Comparison of ENCODE assay signal across 8 cellular contexts in the genomic region with DNA sequence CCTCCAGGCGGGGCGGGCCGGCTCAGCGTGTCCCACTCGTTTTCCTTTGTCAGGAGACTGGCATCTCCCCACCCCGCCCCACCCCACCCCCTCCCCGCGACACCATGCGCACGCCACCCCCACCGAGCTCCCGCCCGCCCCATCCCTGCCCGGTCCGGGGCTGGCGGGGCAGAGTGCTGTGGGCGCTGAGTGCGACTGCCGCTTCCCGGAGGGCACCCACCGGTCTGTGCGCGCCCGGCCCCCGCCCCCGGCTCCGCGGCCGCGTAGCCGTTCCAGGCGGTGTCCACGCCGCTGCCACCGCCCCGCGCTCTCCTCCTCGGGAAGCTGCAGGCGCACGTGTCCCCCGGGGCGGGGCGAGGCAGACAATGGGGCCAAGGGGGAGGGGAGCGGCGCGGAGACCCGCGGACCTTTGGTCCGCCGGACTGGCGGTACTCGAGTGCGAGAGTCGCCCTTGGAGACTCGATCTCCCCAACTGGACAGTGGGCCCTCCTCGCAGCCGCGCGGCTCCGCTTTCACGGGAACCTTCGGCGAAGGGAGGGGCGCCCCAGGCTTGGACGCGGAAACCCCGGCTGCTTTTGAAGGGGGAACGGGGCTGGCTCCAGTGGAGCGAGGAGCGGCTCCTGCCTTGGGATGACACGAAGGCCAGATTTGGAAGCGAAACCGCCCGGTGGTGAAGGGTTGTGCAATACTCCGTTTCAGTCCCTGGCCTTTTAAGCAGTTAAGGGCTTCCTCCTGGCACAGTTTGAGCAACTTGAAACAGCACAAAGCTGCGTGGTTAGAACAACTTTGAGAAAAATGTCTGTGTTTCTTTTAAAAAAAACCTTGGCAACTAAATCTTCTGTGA. TPM values are rescaled to one million over a fixed set of nuclear protein-coding genes. Genes with fewer than 3 reads are reported as not detected.
DNase-seq lines count a peak whose midpoint lies in the region; ATAC-seq and TF ChIP-seq lines count a peak whose summit lies in the region.

No MANE protein-coding gene starts in this region.

- no peak for TF ChIP-seq CTCF in GM13977 (IDR thresholded peaks at IDR 0.05; ENCODE audit: extremely low read depth, insufficient read depth, missing control alignments)

- no peaks in the 10 kb centered on the region for H3K36me3 ChIP-seq in rectal smooth muscle tissue (ENCODE audit: control insufficient read depth, insufficient read depth, low read length)

- peak overlapping the region; percentile 71 for H3K4me3 ChIP-seq in rectal smooth muscle tissue (ENCODE audit: low read length)

- H3K27me3 ChIP-seq in rectal smooth muscle tissue (ENCODE audit: control insufficient read depth, insufficient read depth, low read length), result no peaks in the 10 kb centered on the region

- peak; percentile 43 for ATAC-seq in HG02840 (IDR thresholded peaks at IDR 0.05; ENCODE audit: low FRiP score, unreplicated experiment)

- peaks cover 13% of the 10 kb centered on the region for H3K4me1 ChIP-seq in rectal smooth muscle tissue (ENCODE audit: control insufficient read depth, insufficient read depth, low read length)

- DNase-seq in GM13977 (ENCODE audit: low spot score), result peak; percentile 75
- peak; percentile 73 for DNase-seq in NCI-H1417 treated with DMSO at 0.1 percent for 48 hours (lab: John Stamatoyannopoulos, UW)
- peak; percentile 92 for DNase-seq in SW480 (ENCODE audit: low spot score)
- peak in 53 of 58 donors; percentile 51 to 99 (median 89) for DNase-seq in anterior cingulate cortex (lab: John Stamatoyannopoulos, UW)
- peak; percentile 89 for DNase-seq in hepatic stellate cell (ENCODE audit: low spot score)
- no peak for DNase-seq in cerebellum (ENCODE audit: low spot score)

- H3K27ac ChIP-seq in rectal smooth muscle tissue (ENCODE audit: low read depth, low read length), result peak overlapping the region; percentile 96

- peak overlapping the region; percentile 49 for H3K9ac ChIP-seq in rectal smooth muscle tissue (ENCODE audit: low read length)

- in situ Hi-C loops in GM13977 (cut with MboI; ENCODE audit: low pct_unique_long_range_greater_than_20kb, low sequenced_read_pairs, unreplicated experiment), result no loop called here

RNA-seq across cellular contexts. Expression of a gene that starts 1.1 kb away (rescaled TPM):
- 95.2 TPM for total RNA-seq in cerebellum

RNA-seq across cellular contexts. Expression of a gene that starts 50.1 kb away (rescaled TPM):
- total RNA-seq in cerebellum, result 125 TPM
